ENCODE assay signal across 20 cellular contexts in the genomic region with DNA sequence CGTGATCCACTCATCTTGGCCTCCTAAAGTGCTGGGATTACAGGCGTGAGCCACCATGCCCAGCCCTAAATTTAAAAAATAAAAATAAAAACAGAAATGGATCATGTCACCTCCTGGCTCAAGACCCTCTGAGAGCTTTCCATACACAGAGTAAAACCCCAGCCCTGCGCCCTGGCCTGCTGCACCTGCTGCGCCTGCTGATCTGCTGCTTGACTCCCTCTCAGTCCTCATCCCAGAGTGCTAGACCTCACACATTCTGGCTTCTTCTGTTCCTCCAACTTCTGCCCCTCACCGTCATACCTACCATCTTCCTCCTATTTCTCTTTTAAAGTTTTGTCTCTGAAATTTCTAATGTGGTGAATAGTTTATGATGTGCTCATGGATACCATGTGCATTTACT.
"Had no signal": no experiment of that assay in that cellular context is flagged by ENCODE, and none has a peak within 500 bp of the region (broad histone marks: within the 10 kb centered on the region; RNA-seq: fewer than 3 reads in every experiment).

No MANE protein-coding gene starts in this region.

- H3K27ac ChIP-seq: coronary artery, dorsolateral prefrontal cortex, esophagus squamous epithelium, gastrocnemius medialis, heart right ventricle, left lung, lower lobe of right lung had no signal

- H3K27ac Mint-ChIP-seq: mesothelial cell of epicardium had no signal

- H3K36me3 ChIP-seq: esophagus squamous epithelium, gastrocnemius medialis, heart right ventricle, left lung, lower lobe of right lung had no signal

- ATAC-seq: gastrocnemius medialis, heart right ventricle, left cardiac atrium, left lung, left ventricle myocardium superior, lower lobe of right lung, mucosa of descending colon had no signal

- H3K36me3 Mint-ChIP-seq: mesothelial cell of epicardium, naive B cell had no signal

- H3K4me3 Mint-ChIP-seq: mesothelial cell of epicardium, naive B cell had no signal

- H3K27me3 Mint-ChIP-seq: naive B cell had no signal

- H3K27me3 ChIP-seq: gastrocnemius medialis, left lung had no signal

- H3K9me3 ChIP-seq: esophagus squamous epithelium, gastrocnemius medialis, heart right ventricle, left lung, lower lobe of right lung, mucosa of descending colon had no signal

- H3K4me3 ChIP-seq: coronary artery, dorsolateral prefrontal cortex, esophagus squamous epithelium, gastrocnemius medialis, heart right ventricle, left lung, lower lobe of right lung, mucosa of descending colon had no signal

- DNase-seq: dermis blood vessel endothelial cell; dorsolateral prefrontal cortex; effector CD4-positive, alpha-beta T cell; effector memory CD4-positive, alpha-beta T cell; esophagus squamous epithelium; foreskin fibroblast; foreskin melanocyte; gastrocnemius medialis; glutamatergic neuron; heart right ventricle; hippocampal formation; left cardiac atrium; left lung; left ventricle myocardium superior; lower lobe of right lung; mesenchymal stem cell; mucosa of descending colon; naive B cell had no signal

- H3K9me3 Mint-ChIP-seq: mesothelial cell of epicardium, naive B cell had no signal
